In the genomic region with DNA sequence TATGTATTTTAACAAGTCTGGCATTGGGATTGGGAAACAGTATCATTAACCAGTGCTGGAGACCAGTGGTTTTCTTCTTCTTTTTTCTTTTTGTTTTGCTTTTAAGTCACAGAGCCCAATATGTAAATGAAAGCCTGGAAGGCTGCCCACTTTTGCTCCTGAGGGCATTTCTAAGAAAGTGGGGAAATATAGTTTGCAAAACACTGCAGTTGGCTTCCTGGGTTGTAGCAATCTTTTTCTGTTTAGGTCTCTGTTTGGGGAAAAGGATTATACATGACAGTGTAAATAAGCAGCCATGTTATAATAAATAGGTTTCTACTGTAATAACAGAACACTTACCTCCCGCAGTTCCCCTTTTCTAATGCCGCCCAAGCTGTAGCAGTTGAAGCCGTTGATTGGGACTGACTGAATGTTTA, we compare ENCODE assay signal across 14 cellular contexts.
DNase-seq lines count a peak whose midpoint lies in the region; ATAC-seq and TF ChIP-seq lines count a peak whose summit lies in the region.
"Had no signal": no experiment of that assay in that cellular context is flagged by ENCODE, and none has a peak within 500 bp of the region (broad histone marks: within the 10 kb centered on the region; RNA-seq: fewer than 3 reads in every experiment).

No MANE protein-coding gene starts in this region.

- H3K9me3 ChIP-seq in adipocyte (ENCODE audit: control insufficient read depth, low read length) (no peaks in the 10 kb centered on the region), neutrophil (no peaks in the 10 kb centered on the region)

- no peaks in the 10 kb centered on the region for H3K27me3 Mint-ChIP-seq in T-cell
- H3K27me3 Mint-ChIP-seq: activated naive CD8-positive, alpha-beta T cell treated with anti-CD3 and anti-CD28 coated beads, Interleukin-2, amount 50 U/mL, for 24 hours had no signal

- no peak overlapping the region for H3K4me3 Mint-ChIP-seq in T-cell
- H3K4me3 Mint-ChIP-seq: activated naive CD8-positive, alpha-beta T cell treated with anti-CD3 and anti-CD28 coated beads, Interleukin-2, amount 50 U/mL, for 24 hours had no signal

- DNase-seq in adipocyte (ENCODE audit: low read depth) (peak; percentile 66), T-cell (no peak)
- DNase-seq in activated CD4-positive, alpha-beta T cell treated with anti-CD3 and anti-CD28 coated beads, Interleukin-2, amount 50 U/mL, for 4 hours = no peak
- DNase-seq: activated CD4-positive, alpha-beta T cell treated with anti-CD3 and anti-CD28 coated beads for 48 hours; activated naive CD8-positive, alpha-beta T cell treated with anti-CD3 and anti-CD28 coated beads, Interleukin-2, amount 50 U/mL, for 24 hours; DMS153; left ventricle myocardium superior; NCI-H1092 treated with DMSO at 0.1 percent for 48 hours; retina had no signal

- H3K4me1 ChIP-seq in adipocyte (ENCODE audit: control insufficient read depth, insufficient read depth, low read length) (peaks cover 13% of the 10 kb centered on the region), neutrophil (ENCODE audit: control insufficient read depth in 1 of 2, insufficient read depth in 1 of 2, low read depth in 1 of 2, low read length in 1 of 2) (peaks cover 42 to 46% of the 10 kb centered on the region in 2 experiments)

- H3K27ac Mint-ChIP-seq in T-cell = no peak overlapping the region
- H3K27ac Mint-ChIP-seq: activated naive CD8-positive, alpha-beta T cell treated with anti-CD3 and anti-CD28 coated beads, Interleukin-2, amount 50 U/mL, for 24 hours had no signal

- H3K27ac ChIP-seq in neutrophil = peak overlapping the region; percentile 71

- CTCF ChIA-PET in T-cell (lab: Charles Lee) = interaction anchor here in 1 of 2 donors (0.6 kb wide), 1 partner anchor 38 kb away, joined by 3 read pairs; no protein-coding TSS in a partner anchor

- POLR2A ChIA-PET in T-cell (lab: Charles Lee) = no interaction called here

- ATAC-seq in GM18909 (IDR thresholded peaks at IDR 0.05; ENCODE audit: poor library complexity, unreplicated experiment) (peak; percentile 60), HG03460 (IDR thresholded peaks at IDR 0.05; ENCODE audit: unreplicated experiment) (peak; percentile 50), HG02642 (IDR thresholded peaks at IDR 0.05; ENCODE audit: poor library complexity, unreplicated experiment) (no peak), HG03196 (IDR thresholded peaks at IDR 0.05; ENCODE audit: unreplicated experiment) (no peak), T-cell (replicated peaks in 1 of 4) (no peak)
- ATAC-seq: activated naive CD8-positive, alpha-beta T cell treated with anti-CD3 and anti-CD28 coated beads, Interleukin-2, amount 50 U/mL, for 24 hours; left ventricle myocardium superior had no signal

- TF ChIP-seq CTCF in neutrophil (IDR thresholded peaks at IDR 0.05) = no peak

- peaks cover 14% of the 10 kb centered on the region for H3K36me3 ChIP-seq in adipocyte (ENCODE audit: control insufficient read depth, insufficient read depth, low read length, severe bottlenecking)
- H3K36me3 ChIP-seq in neutrophil = peaks cover 19% of the 10 kb centered on the region

- peaks cover 15% of the 10 kb centered on the region for H3K36me3 Mint-ChIP-seq in T-cell

- H3K9ac ChIP-seq in adipocyte (ENCODE audit: low read length) = no peak overlapping the region

- H3K27me3 ChIP-seq in adipocyte (replicated peaks; ENCODE audit: control insufficient read depth, insufficient read depth, low read length) = peaks cover 10% of the 10 kb centered on the region
- H3K27me3 ChIP-seq in neutrophil = no peaks in the 10 kb centered on the region

- H3K9me3 Mint-ChIP-seq in T-cell = no peaks in the 10 kb centered on the region
- H3K9me3 Mint-ChIP-seq: activated naive CD8-positive, alpha-beta T cell treated with anti-CD3 and anti-CD28 coated beads, Interleukin-2, amount 50 U/mL, for 24 hours had no signal

- H3K4me3 ChIP-seq in adipocyte (ENCODE audit: low read length) (no peak overlapping the region), neutrophil (ENCODE audit: low read depth in 1 of 2, low read length in 1 of 2) (no peak overlapping the region)

- no peaks in the 10 kb centered on the region for H3K4me1 Mint-ChIP-seq in T-cell
- H3K4me1 Mint-ChIP-seq: activated naive CD8-positive, alpha-beta T cell treated with anti-CD3 and anti-CD28 coated beads, Interleukin-2, amount 50 U/mL, for 24 hours had no signal

Comparison
In these comparisons a context has a peak if more than half of its experiments do, and no peak if none do; other contexts are left out.
1. ATAC-seq: peak in GM18909 (single experiment) and HG03460 (single experiment); none in HG02642 (single experiment), HG03196 (single experiment) and T-cell (0 of 4).